ENCODE assay signal across 26 cellular contexts in genomic region chr17:1480747-1481465, GRCh38. TPM values are rescaled to one million over a fixed set of nuclear protein-coding genes. Genes with fewer than 3 reads are reported as not detected.
A peak's percentile ranks its signal among the peaks of the same experiment; 100 is the strongest.
DNase-seq lines count a peak whose midpoint lies in the region; ATAC-seq, FAIRE-seq and TF ChIP-seq lines count a peak whose summit lies in the region.
"Had no signal": no experiment of that assay in that cellular context is flagged by ENCODE, and none has a peak within 500 bp of the region (broad histone marks: within the 10 kb centered on the region; RNA-seq: fewer than 3 reads in every experiment).

No MANE protein-coding gene starts in this region.

- H4K20me1 ChIP-seq in H9 (ENCODE audit: control insufficient read depth, insufficient read depth, insufficient read length) = no peaks in the 10 kb centered on the region

- TF ChIP-seq POLR2A in esophagus squamous epithelium (IDR thresholded peaks at IDR 0.05) = no peak

- WGBS in H9 (ENCODE audit: extremely low coverage, insufficient read length, low lambda C conversion rate) = no CpG with 5 or more reads among the region's 18 CpGs
- 70 to 71% methylated on average over 5 to 7 of the region's 18 CpGs for WGBS in esophagus squamous epithelium, 2 donors

- H3K4me1 Mint-ChIP-seq in H9 = peaks cover 10 to 19% of the 10 kb centered on the region in 2 experiments
- H3K4me1 Mint-ChIP-seq in neural crest cell = peaks cover 7% of the 10 kb centered on the region

- no peak overlapping the region for H3T11ph ChIP-seq in H9 (ENCODE audit: low read length)

- H3K9me3 Mint-ChIP-seq in H9 = no peaks in the 10 kb centered on the region; a peak in 1 of 5 replicates
- H3K9me3 Mint-ChIP-seq in neural crest cell = no peaks in the 10 kb centered on the region
- H3K9me3 Mint-ChIP-seq: activated CD4-positive, alpha-beta T cell treated with anti-CD3 and anti-CD28 coated beads, Interleukin-2, amount 10 ng/mL, durations not matched to agents 7 days and 5 days had no signal

- no peaks in the 10 kb centered on the region for H3K9me3 ChIP-seq in H9 (ENCODE audit: control insufficient read depth, low read depth, low read length)
- H3K9me3 ChIP-seq in esophagus squamous epithelium = no peaks in the 10 kb centered on the region
- H3K9me3 ChIP-seq: pancreas, uterus had no signal

- no peak for ATAC-seq in GM18868 (IDR thresholded peaks at IDR 0.05; ENCODE audit: unreplicated experiment)
- ATAC-seq: pancreas; Right ventricle myocardium inferior; stimulated activated naive CD8-positive, alpha-beta T cell treated with anti-CD3 and anti-CD28 coated beads, Interleukin-15, Interleukin-2, amounts not matched to agents 100 U/mL and 50 U/mL, for 24 hours had no signal

- H3K27me3 Mint-ChIP-seq in H9 (ENCODE audit: low read depth) = no peaks in the 10 kb centered on the region
- H3K27me3 Mint-ChIP-seq in neural crest cell (ENCODE audit: low read depth) = no peaks in the 10 kb centered on the region
- H3K27me3 Mint-ChIP-seq: activated CD4-positive, alpha-beta T cell treated with anti-CD3 and anti-CD28 coated beads, Interleukin-2, amount 10 ng/mL, durations not matched to agents 7 days and 5 days; CD4-positive, CD25-positive, alpha-beta regulatory T cell had no signal

- intact Hi-C loops in esophagus squamous epithelium (cut with DNase I) = no loop called here

- peaks cover 1% of the 10 kb centered on the region for H3K23me2 ChIP-seq in H9 (ENCODE audit: insufficient read length, low read depth, low read length, poor library complexity, severe bottlenecking)

- no peaks in the 10 kb centered on the region for H3K4me1 ChIP-seq in H9 (ENCODE audit: insufficient read depth, low read length)
- peaks cover 5 to 32% (median 11%) of the 10 kb centered on the region in 3 donors for H3K4me1 ChIP-seq in esophagus squamous epithelium

- peaks cover 2 to 68% (median 59%) of the 10 kb centered on the region in 3 experiments; a peak in 6 of 7 replicates for H3K36me3 Mint-ChIP-seq in H9 (ENCODE audit: insufficient read depth in 1 of 3, low read depth in 3 of 3)
- H3K36me3 Mint-ChIP-seq in neural crest cell (ENCODE audit: low read depth) = no peaks in the 10 kb centered on the region

- peaks cover 51% of the 10 kb centered on the region for H3K36me3 ChIP-seq in bronchial epithelial cell (ENCODE audit: control insufficient read depth, insufficient read depth, low read length)
- H3K36me3 ChIP-seq in esophagus squamous epithelium = peaks cover 39 to 85% (median 44%) of the 10 kb centered on the region in 3 donors
- H3K36me3 ChIP-seq: uterus had no signal

- DNase-seq in AG10803 (ENCODE audit: low read depth) = peak; percentile 44
- no peak for DNase-seq in H9
- no peak for DNase-seq in bronchial epithelial cell (ENCODE audit: low read depth)
- no peak for DNase-seq in neural crest cell (ENCODE audit: low read depth, low spot score)
- DNase-seq in inferior parietal cortex (ENCODE audit: extremely low spot score) = no peak
- DNase-seq in NCI-H128 (lab: John Stamatoyannopoulos, UW; ENCODE audit: unreplicated experiment) = no peak
- no peak for DNase-seq in esophagus squamous epithelium (lab: John Stamatoyannopoulos, UW)
- DNase-seq: activated CD4-positive, alpha-beta T cell treated with anti-CD3 and anti-CD28 coated beads, Interleukin-2, amount 10 ng/mL, durations not matched to agents 7 days and 5 days; activated CD8-positive, alpha-beta memory T cell treated with anti-CD3 and anti-CD28 coated beads, Interleukin-2, amount 50 U/mL, for 4 hours; activated effector memory CD4-positive, alpha-beta T cell treated with Interleukin-2 at 50 U/mL for 16 hours; CD4-positive, CD25-positive, alpha-beta regulatory T cell; central memory CD4-positive, alpha-beta T cell; hippocampal formation; NCI-H1417 treated with DMSO at 0.1 percent for 48 hours; NCI-H524 treated with DMSO at 0.1 percent for 48 hours; pancreas; stimulated activated CD4-positive, alpha-beta T cell treated with anti-CD3 and anti-CD28 coated beads, Interleukin-1b, Interleukin-23, amount 100 ng/mL, for 48 hours; stimulated activated naive CD8-positive, alpha-beta T cell treated with anti-CD3 and anti-CD28 coated beads, Interleukin-15, Interleukin-2, amounts not matched to agents 100 U/mL and 50 U/mL, for 24 hours; T-helper 1 cell had no signal

- no peak overlapping the region for H3K4ac ChIP-seq in H9 (ENCODE audit: low read depth, low read length)

- H3K4me3 ChIP-seq in AG10803 (ENCODE audit: low read length) = no peak overlapping the region
- H3K4me3 ChIP-seq in bronchial epithelial cell (ENCODE audit: low read depth, low read length) = no peak overlapping the region
- no peak overlapping the region for H3K4me3 ChIP-seq in esophagus squamous epithelium
- H3K4me3 ChIP-seq: lung, pancreas, uterus had no signal

- no peak overlapping the region for H2BK12ac ChIP-seq in H9 (ENCODE audit: insufficient read length, low read depth, low read length)

- no peak overlapping the region for H2AK5ac ChIP-seq in H9 (ENCODE audit: insufficient read length, low read length)

- no peaks in the 10 kb centered on the region for H3K79me1 ChIP-seq in H9 (ENCODE audit: insufficient read depth, low read depth, low read length, poor library complexity, severe bottlenecking)

- H2BK20ac ChIP-seq in H9 (ENCODE audit: low read depth, low read length, poor library complexity, severe bottlenecking) = no peak overlapping the region

- H3K4me2 ChIP-seq in H9 (ENCODE audit: insufficient read depth, insufficient read length, low read length) = no peak overlapping the region

- no peak overlapping the region for H4K5ac ChIP-seq in H9 (ENCODE audit: insufficient read length, low read depth, low read length)

- H3K9ac ChIP-seq in H9 (ENCODE audit: extremely low read depth, insufficient read length, low read length) = no peak overlapping the region

- no peak overlapping the region for H2BK15ac ChIP-seq in H9 (ENCODE audit: low read depth, low read length)

- H4K8ac ChIP-seq in H9 (replicated peaks; ENCODE audit: insufficient read length, low read depth, low read length) = no peak overlapping the region

- H3K27ac ChIP-seq in H9 (ENCODE audit: insufficient read length, low read depth, low read length) (no peak overlapping the region), esophagus squamous epithelium (peak overlapping the region in 1 of 4 donors; percentile 14)
- H3K27ac ChIP-seq: pancreas, uterus had no signal

- no peaks in the 10 kb centered on the region for H3K79me2 ChIP-seq in H9 (ENCODE audit: insufficient read depth, low read length)

- no peak overlapping the region for H2BK5ac ChIP-seq in H9 (ENCODE audit: insufficient read length, low read length)

- H2BK120ac ChIP-seq in H9 (ENCODE audit: low read depth, low read length, poor library complexity, severe bottlenecking) = no peak overlapping the region

- no peak overlapping the region for H2AFZ ChIP-seq in H9 (ENCODE audit: low read length)

- no peak overlapping the region for H4K91ac ChIP-seq in H9 (ENCODE audit: insufficient read length, low read depth, low read length)

- H3K56ac ChIP-seq in H9 (ENCODE audit: insufficient read length, low read depth, low read length) = no peak overlapping the region

- TF ChIP-seq CTCF in AG10803 (conservative IDR thresholded peaks at IDR 0.05; ENCODE audit: low read length) (no peak), H9 (conservative IDR thresholded peaks at IDR 0.05) (no peak), bronchial epithelial cell (IDR thresholded peaks at IDR 0.05; ENCODE audit: insufficient read depth, low read length, severe bottlenecking) (no peak), neural crest cell (conservative IDR thresholded peaks at IDR 0.05) (no peak), esophagus squamous epithelium (IDR thresholded peaks at IDR 0.05) (no peak)

- H3K23ac ChIP-seq in H9 (ENCODE audit: insufficient read length, low read depth, low read length) = no peak overlapping the region

- peak; percentile 89 for FAIRE-seq in bronchial epithelial cell (lab: Jason Lieb, UNC)
- FAIRE-seq: GM18507, HTR-8/SVneo, keratinocyte, pancreas had no signal

- H3K27me3 ChIP-seq in H9 (ENCODE audit: insufficient read depth, low read length) = no peaks in the 10 kb centered on the region
- no peaks in the 10 kb centered on the region for H3K27me3 ChIP-seq in bronchial epithelial cell (ENCODE audit: control insufficient read depth, insufficient read depth, low read length)
- no peaks in the 10 kb centered on the region for H3K27me3 ChIP-seq in esophagus squamous epithelium
- H3K27me3 ChIP-seq: pancreas, uterus had no signal

- H3K27ac Mint-ChIP-seq in H9 (peak overlapping the region in 2 of 3 experiments; percentile 35 to 68; a peak in 2 of 7 replicates), neural crest cell (ENCODE audit: unreplicated experiment) (no peak overlapping the region)
- H3K27ac Mint-ChIP-seq: activated CD4-positive, alpha-beta T cell treated with anti-CD3 and anti-CD28 coated beads, Interleukin-2, amount 10 ng/mL, durations not matched to agents 7 days and 5 days had no signal

- H3K14ac ChIP-seq in H9 (ENCODE audit: insufficient read depth, low read length) = no peak overlapping the region

- H3K4me3 Mint-ChIP-seq in H9 = peak overlapping the region in 1 of 2 experiments; percentile 18; a peak in 1 of 5 replicates
- peak overlapping the region; percentile 38 for H3K4me3 Mint-ChIP-seq in neural crest cell
- H3K4me3 Mint-ChIP-seq: activated CD4-positive, alpha-beta T cell treated with anti-CD3 and anti-CD28 coated beads, Interleukin-2, amount 10 ng/mL, durations not matched to agents 7 days and 5 days had no signal

- H3K18ac ChIP-seq in H9 (ENCODE audit: insufficient read length, low read depth, low read length) = no peak overlapping the region

RNA-seq across cellular contexts. Expression of gene MYO1C, which starts 11.6 kb away (rescaled TPM):
- 86.5 and 87.4 TPM in 2 replicates for total RNA-seq in H9 (2021)
- total RNA-seq in bronchial epithelial cell = 80.3 and 90.5 TPM in 2 replicates
- 45.1 and 53.2 TPM in 2 replicates for total RNA-seq in neural crest cell
- 10 to 100 TPM; 62.0 to 80.5 (median 64.2) TPM for total RNA-seq in esophagus squamous epithelium

RNA-seq across cellular contexts. Expression of gene CRK, which starts 24.9 kb away (rescaled TPM):
- total RNA-seq in H9 (2021) (58.9 and 60.5 TPM in 2 replicates), bronchial epithelial cell (131 and 152 TPM in 2 replicates), neural crest cell (57.5 and 58.5 TPM in 2 replicates), esophagus squamous epithelium (10 to 100 TPM; 33.8 to 59.3 (median 51.2) TPM)

RNA-seq across cellular contexts. Expression of gene INPP5K, which starts 35.5 kb away (rescaled TPM):
- total RNA-seq in H9 (2021) (28.1 and 29.4 TPM in 2 replicates), bronchial epithelial cell (20.1 and 31.6 TPM in 2 replicates), neural crest cell (19.4 and 20.0 TPM in 2 replicates), esophagus squamous epithelium (10 to 100 TPM; 18.4 to 44.3 (median 35.0) TPM)
